8 cellular contexts compared by ENCODE assay signal in genomic region chr1:8169364-8170058, GRCh38.
DNase-seq lines count a peak whose midpoint lies in the region; ATAC-seq and TF ChIP-seq lines count a peak whose summit lies in the region.

No MANE protein-coding gene starts in this region.

- H3K4me3 ChIP-seq in BLaER1 treated with 17β-estradiol and CSF1 and Interleukin-3, amounts not matched to agents 10 nM and 100 nM: no peak overlapping the region
- H3K4me3 ChIP-seq in MM.1S (ENCODE audit: low read length) (no peak overlapping the region), mesenchymal stem cell (ENCODE audit: insufficient read depth in 1 of 2, low read depth in 1 of 2, low read length in 2 of 2) (no peak overlapping the region)

- peak overlapping the region; percentile 94 for H3K27ac Mint-ChIP-seq in T-helper 1 cell treated with Interleukin-12 subunit alpha and Interleukin-12 subunit beta and Interleukin-4 antibody, amounts not matched to agents 30 μg/mL and 1 μg/mL, for 36 hours

- H3K79me2 ChIP-seq in MM.1S (ENCODE audit: low read length): no peaks in the 10 kb centered on the region

- peak overlapping the region; percentile 38 for H3K4me3 Mint-ChIP-seq in T-helper 1 cell treated with Interleukin-12 subunit alpha and Interleukin-12 subunit beta and Interleukin-4 antibody, amounts not matched to agents 30 μg/mL and 1 μg/mL, for 36 hours

- H3K4me1 Mint-ChIP-seq in T-helper 1 cell treated with Interleukin-12 subunit alpha and Interleukin-12 subunit beta and Interleukin-4 antibody, amounts not matched to agents 30 μg/mL and 1 μg/mL, for 36 hours (ENCODE audit: low read depth): peaks cover 20% of the 10 kb centered on the region

- TF ChIP-seq POLR2A in GM19193 (IDR thresholded peaks at IDR 0.05; ENCODE audit: extremely low read depth, insufficient read depth, insufficient read length): peak; percentile 36

- no peaks in the 10 kb centered on the region for H3F3A ChIP-seq in MM.1S (ENCODE audit: insufficient read depth, low read length)

- H3K9me3 Mint-ChIP-seq in T-helper 1 cell treated with Interleukin-12 subunit alpha and Interleukin-12 subunit beta and Interleukin-4 antibody, amounts not matched to agents 30 μg/mL and 1 μg/mL, for 36 hours: no peaks in the 10 kb centered on the region

- H3K9ac ChIP-seq in BLaER1 treated with 17β-estradiol and CSF1 and Interleukin-3, amounts not matched to agents 10 nM and 100 nM: peak overlapping the region in 7 of 11 experiments; percentile 15 to 37 (median 19); a peak in 5 of 22 replicates
- H3K9ac ChIP-seq in MM.1S (ENCODE audit: low read length) (0 out of 2 replicates have a peak overlapping the region, but pooled peaks have one; percentile 10), mesenchymal stem cell (ENCODE audit: low read length) (peak overlapping the region; percentile 73)

- H2BK12ac ChIP-seq in mesenchymal stem cell (ENCODE audit: low read length in 2 of 2): peak overlapping the region; percentile 88 to 93

- TF ChIP-seq CTCF in MM.1S (IDR thresholded peaks at IDR 0.05; ENCODE audit: low read length): no peak

- H3K27me3 ChIP-seq in BLaER1 treated with 17β-estradiol and CSF1 and Interleukin-3, amounts not matched to agents 10 nM and 100 nM: no peaks in the 10 kb centered on the region
- H3K27me3 ChIP-seq in MM.1S (replicated peaks; ENCODE audit: insufficient read depth, low read length): peaks cover 14% of the 10 kb centered on the region
- H3K27me3 ChIP-seq in mesenchymal stem cell (ENCODE audit: control insufficient read depth in 1 of 2, insufficient read depth in 1 of 2, low read length in 2 of 2): no peaks in the 10 kb centered on the region

- H2AFZ ChIP-seq in MM.1S (ENCODE audit: low read length) (peak overlapping the region; percentile 45; the same call in 1 of the 2 replicates), mesenchymal stem cell (ENCODE audit: low read depth, low read length) (peak overlapping the region; percentile 6)

- H3K4me1 ChIP-seq in BLaER1 treated with 17β-estradiol and CSF1 and Interleukin-3, amounts not matched to agents 10 nM and 100 nM: peaks cover 9 to 24% (median 11%) of the 10 kb centered on the region in 10 experiments; a peak in 17 of 20 replicates
- H3K4me1 ChIP-seq in MM.1S (ENCODE audit: low read length) (0 out of 2 replicates have a peak, but pooled peaks cover 4% of the 10 kb centered on the region), mesenchymal stem cell (ENCODE audit: control insufficient read depth, insufficient read depth, low read depth, low read length) (peaks cover 28% of the 10 kb centered on the region)

- H2AK5ac ChIP-seq in mesenchymal stem cell (ENCODE audit: low read length, severe bottlenecking): peak overlapping the region; percentile 54

- H2BK15ac ChIP-seq in mesenchymal stem cell (ENCODE audit: low read depth, poor library complexity, severe bottlenecking): peak overlapping the region; percentile 55

- no peaks in the 10 kb centered on the region for H3K9me2 ChIP-seq in MM.1S (replicated peaks; ENCODE audit: insufficient read depth, low read length)

- 38% methylated on average over 8 of the region's 9 CpGs for WGBS in mesenchymal stem cell

- H3K9me3 ChIP-seq in BLaER1 treated with 17β-estradiol and CSF1 and Interleukin-3, amounts not matched to agents 10 nM and 100 nM (replicated peaks in 1 of 11): no peaks in the 10 kb centered on the region
- H3K9me3 ChIP-seq in MM.1S (replicated peaks; ENCODE audit: insufficient read depth, low read length): no peaks in the 10 kb centered on the region
- H3K9me3 ChIP-seq in mesenchymal stem cell (ENCODE audit: control insufficient read depth, low read length): no peaks in the 10 kb centered on the region

- peak overlapping the region; percentile 80 for H2BK5ac ChIP-seq in mesenchymal stem cell (ENCODE audit: low read depth, low read length, poor library complexity, severe bottlenecking)

- DNase-seq in MM.1S (peak; percentile 85), dermis blood vessel endothelial cell (peak; percentile 82), mesenchymal stem cell (peak; percentile 79), stromal cell of bone marrow (ENCODE audit: low read depth) (peak; percentile 45)

- ATAC-seq in GM18520 (IDR thresholded peaks at IDR 0.05; ENCODE audit: unreplicated experiment): no peak

- peak overlapping the region; percentile 93 for H2BK120ac ChIP-seq in mesenchymal stem cell (ENCODE audit: low read depth, low read length)

- H3K27ac ChIP-seq in BLaER1 treated with 17β-estradiol and CSF1 and Interleukin-3, amounts not matched to agents 10 nM and 100 nM: peak overlapping the region in 10 of 11 experiments; percentile 27 to 79 (median 70); a peak in 17 of 22 replicates
- H3K27ac ChIP-seq in MM.1S (ENCODE audit: low read length) (no peak overlapping the region), mesenchymal stem cell (ENCODE audit: low read length, poor library complexity, severe bottlenecking) (peak overlapping the region; percentile 94)

- peaks cover 4% of the 10 kb centered on the region for H3K36me3 Mint-ChIP-seq in T-helper 1 cell treated with Interleukin-12 subunit alpha and Interleukin-12 subunit beta and Interleukin-4 antibody, amounts not matched to agents 30 μg/mL and 1 μg/mL, for 36 hours (ENCODE audit: low read depth)

- H3K4ac ChIP-seq in mesenchymal stem cell (ENCODE audit: low read depth in 1 of 2, low read length in 2 of 2): peak overlapping the region; percentile 69 to 79

- peak overlapping the region; percentile 88 for H4K8ac ChIP-seq in mesenchymal stem cell (ENCODE audit: low read length)

- no peak overlapping the region for H3K23ac ChIP-seq in mesenchymal stem cell (ENCODE audit: low read length in 2 of 2)

- no peaks in the 10 kb centered on the region for H4K20me1 ChIP-seq in BLaER1 treated with 17β-estradiol and CSF1 and Interleukin-3, amounts not matched to agents 10 nM and 100 nM
- no peaks in the 10 kb centered on the region for H4K20me1 ChIP-seq in MM.1S (ENCODE audit: insufficient read depth, low read length)

- peak overlapping the region; percentile 11 to 56 (median 33); a peak in 17 of 22 replicates for H3K4me2 ChIP-seq in BLaER1 treated with 17β-estradiol and CSF1 and Interleukin-3, amounts not matched to agents 10 nM and 100 nM
- H3K4me2 ChIP-seq in MM.1S (ENCODE audit: low read depth, low read length) (no peak overlapping the region), mesenchymal stem cell (ENCODE audit: low read length, poor library complexity, severe bottlenecking) (no peak overlapping the region)

- no peaks in the 10 kb centered on the region for H3K36me3 ChIP-seq in BLaER1 treated with 17β-estradiol and CSF1 and Interleukin-3, amounts not matched to agents 10 nM and 100 nM
- H3K36me3 ChIP-seq in MM.1S (replicated peaks; ENCODE audit: insufficient read depth, low read length): no peaks in the 10 kb centered on the region
- no peaks in the 10 kb centered on the region for H3K36me3 ChIP-seq in mesenchymal stem cell (ENCODE audit: control insufficient read depth in 1 of 2, insufficient read depth in 2 of 2, low read depth in 1 of 2, low read length in 2 of 2)

- peak overlapping the region; percentile 93 for H4K91ac ChIP-seq in mesenchymal stem cell (ENCODE audit: low read length)

- H3K27me3 Mint-ChIP-seq in T-helper 1 cell treated with Interleukin-12 subunit alpha and Interleukin-12 subunit beta and Interleukin-4 antibody, amounts not matched to agents 30 μg/mL and 1 μg/mL, for 36 hours (ENCODE audit: low read depth): no peaks in the 10 kb centered on the region

- H3K14ac ChIP-seq in mesenchymal stem cell (ENCODE audit: low read length in 2 of 2): peak overlapping the region in 1 of 2 experiments; percentile 9

- no peaks in the 10 kb centered on the region for H3K79me1 ChIP-seq in mesenchymal stem cell (replicated peaks; ENCODE audit: low read length, poor library complexity, severe bottlenecking)

- H3K18ac ChIP-seq in mesenchymal stem cell (ENCODE audit: low read depth in 1 of 2, low read length in 2 of 2): peak overlapping the region; percentile 92 to 99

Comparison
In these comparisons a context has a peak if more than half of its experiments do, and no peak if none do; other contexts are left out.
1. H3K4me2 ChIP-seq: peak in BLaER1 treated with 17β-estradiol and CSF1 and Interleukin-3, amounts not matched to agents 10 nM and 100 nM (11 of 11); none in MM.1S (single experiment) and mesenchymal stem cell (single experiment).
2. H3K9ac ChIP-seq: peak in every context shown above with its lines; median percentile 73 in mesenchymal stem cell; 19 in BLaER1 treated with 17β-estradiol and CSF1 and Interleukin-3, amounts not matched to agents 10 nM and 100 nM; 10 in MM.1S.
3. Peak in every context shown above with its lines, with median percentiles within 50 percentile points of each other: DNase-seq.